In genomic region chr1:235736263-235736662, GRCh38 we compare ENCODE assay signal across 12 cellular contexts.
"Had no signal": no experiment of that assay in that cellular context is flagged by ENCODE, and none has a peak within 500 bp of the region (broad histone marks: within the 10 kb centered on the region; RNA-seq: fewer than 3 reads in every experiment).

No MANE protein-coding gene starts in this region.

- H3K4me1 ChIP-seq: adrenal gland, gastroesophageal sphincter, spleen had no signal

- H3K4me3 ChIP-seq: adrenal gland, gastroesophageal sphincter, heart right ventricle, pancreas, spleen had no signal

- ATAC-seq: gastroesophageal sphincter; heart right ventricle; pancreas; sciatic nerve; stimulated activated naive CD8-positive, alpha-beta T cell treated with anti-CD3 and anti-CD28 coated beads, Interleukin-15, amount 100 ng/mL, for 72 hours had no signal

- DNase-seq: activated CD4-positive, alpha-beta T cell treated with anti-CD3 and anti-CD28 coated beads, Interleukin-2, amount 50 U/mL, for 1 hour; activated effector memory CD4-positive, alpha-beta T cell treated with anti-CD3 and anti-CD28 coated beads, Interleukin-2, amount 50 U/mL, for 16 hours; adrenal gland; heart right ventricle; pancreas; spleen; stimulated activated naive CD8-positive, alpha-beta T cell treated with anti-CD3 and anti-CD28 coated beads, Interleukin-15, amount 100 ng/mL, for 72 hours had no signal

- H3K27ac Mint-ChIP-seq: activated naive CD4-positive, alpha-beta T cell treated with anti-CD3 and anti-CD28 coated beads, Interleukin-2, amount 50 U/mL, for 24 hours; stimulated activated naive CD8-positive, alpha-beta T cell treated with anti-CD3 and anti-CD28 coated beads, Interleukin-15, amount 100 ng/mL, for 72 hours; T-helper 2 cell treated with Interferon-gamma antibody and Interleukin-4, amounts not matched to agents 5 μg/mL and 100 μg/mL, for 36 hours; type B pancreatic cell had no signal

- H3K4me3 Mint-ChIP-seq: activated naive CD4-positive, alpha-beta T cell treated with anti-CD3 and anti-CD28 coated beads, Interleukin-2, amount 50 U/mL, for 24 hours; stimulated activated naive CD8-positive, alpha-beta T cell treated with anti-CD3 and anti-CD28 coated beads, Interleukin-15, amount 100 ng/mL, for 72 hours; T-helper 2 cell treated with Interferon-gamma antibody and Interleukin-4, amounts not matched to agents 5 μg/mL and 100 μg/mL, for 36 hours; type B pancreatic cell had no signal

- H3K9me3 ChIP-seq: adrenal gland, gastroesophageal sphincter, heart right ventricle, pancreas, spleen had no signal

- H3K27me3 ChIP-seq: adrenal gland, gastroesophageal sphincter, heart right ventricle, pancreas, spleen had no signal

- H3K27ac ChIP-seq: adrenal gland, gastroesophageal sphincter, heart right ventricle, pancreas, spleen had no signal

- H3K27me3 Mint-ChIP-seq: activated naive CD4-positive, alpha-beta T cell treated with anti-CD3 and anti-CD28 coated beads, Interleukin-2, amount 50 U/mL, for 24 hours; stimulated activated naive CD8-positive, alpha-beta T cell treated with anti-CD3 and anti-CD28 coated beads, Interleukin-15, amount 100 ng/mL, for 72 hours; type B pancreatic cell had no signal

- H3K36me3 ChIP-seq: adrenal gland, pancreas had no signal

- H3K4me1 Mint-ChIP-seq: activated naive CD4-positive, alpha-beta T cell treated with anti-CD3 and anti-CD28 coated beads, Interleukin-2, amount 50 U/mL, for 24 hours; stimulated activated naive CD8-positive, alpha-beta T cell treated with anti-CD3 and anti-CD28 coated beads, Interleukin-15, amount 100 ng/mL, for 72 hours had no signal
